ENCODE assay signal across 12 cellular contexts in the genomic region with DNA sequence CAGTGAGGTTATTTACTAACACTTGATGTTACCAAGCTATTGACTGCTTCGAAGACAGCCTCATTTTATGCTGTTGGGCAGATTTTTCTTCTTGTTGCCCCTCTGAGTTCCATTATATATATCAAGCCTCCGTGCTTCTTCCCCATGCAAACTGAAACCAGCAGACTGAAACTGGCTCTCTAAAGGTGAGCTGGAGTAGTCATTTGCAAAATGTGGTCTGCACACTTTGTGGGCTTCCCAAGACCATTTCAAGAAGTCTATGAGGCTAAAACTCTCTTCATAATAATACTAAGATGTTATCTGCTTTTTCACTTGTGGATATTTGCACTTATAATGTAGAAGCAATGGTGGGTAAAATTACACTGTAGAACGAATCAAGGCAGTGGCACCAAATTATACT. TPM values are rescaled to one million over a fixed set of nuclear protein-coding genes. Genes with fewer than 3 reads are reported as not detected.
DNase-seq lines count a peak whose midpoint lies in the region; ATAC-seq lines count a peak whose summit lies in the region.
"Had no signal": no experiment of that assay in that cellular context is flagged by ENCODE, and none has a peak within 500 bp of the region (broad histone marks: within the 10 kb centered on the region; RNA-seq: fewer than 3 reads in every experiment).

No MANE protein-coding gene starts in this region.

- no peak overlapping the region for H3K4me3 Mint-ChIP-seq in stimulated activated memory B cell treated with anti-CD40 and anti-IgM and Interleukin-4, amounts not matched to agents 10 μg/mL and 1 μg/mL and 100 μg/mL, for 72 hours
- H3K4me3 Mint-ChIP-seq: activated T-cell treated with anti-CD3 and anti-CD28 coated beads, Interleukin-2, amount 50 U/mL, for 24 hours had no signal

- no peak overlapping the region for H3K27ac Mint-ChIP-seq in stimulated activated memory B cell treated with anti-CD40 and anti-IgM and Interleukin-4, amounts not matched to agents 10 μg/mL and 1 μg/mL and 100 μg/mL, for 72 hours
- H3K27ac Mint-ChIP-seq: activated T-cell treated with anti-CD3 and anti-CD28 coated beads, Interleukin-2, amount 50 U/mL, for 24 hours had no signal

- peaks cover 5% of the 10 kb centered on the region for H3K4me1 Mint-ChIP-seq in stimulated activated memory B cell treated with anti-CD40 and anti-IgM and Interleukin-4, amounts not matched to agents 10 μg/mL and 1 μg/mL and 100 μg/mL, for 72 hours

- H3K36me3 Mint-ChIP-seq in stimulated activated memory B cell treated with anti-CD40 and anti-IgM and Interleukin-4, amounts not matched to agents 10 μg/mL and 1 μg/mL and 100 μg/mL, for 72 hours: peaks cover 58% of the 10 kb centered on the region

- ATAC-seq in GM18909 (IDR thresholded peaks at IDR 0.05; ENCODE audit: poor library complexity, unreplicated experiment): peak; percentile 85
- ATAC-seq in GM21529 (IDR thresholded peaks at IDR 0.05; ENCODE audit: unreplicated experiment): peak; percentile 99
- ATAC-seq in HG03097 (IDR thresholded peaks at IDR 0.05; ENCODE audit: low FRiP score, unreplicated experiment): peak; percentile 83
- peak; percentile 84 for ATAC-seq in stimulated activated memory B cell treated with anti-CD40 and anti-IgM and Interleukin-4, amounts not matched to agents 10 μg/mL and 1 μg/mL and 100 μg/mL, for 72 hours

- H3K27me3 Mint-ChIP-seq in stimulated activated memory B cell treated with anti-CD40 and anti-IgM and Interleukin-4, amounts not matched to agents 10 μg/mL and 1 μg/mL and 100 μg/mL, for 72 hours: no peaks in the 10 kb centered on the region
- H3K27me3 Mint-ChIP-seq: activated T-cell treated with anti-CD3 and anti-CD28 coated beads, Interleukin-2, amount 50 U/mL, for 24 hours had no signal

- DNase-seq in activated CD4-positive, alpha-beta T cell treated with anti-CD3 and anti-CD28 coated beads for 1 hour: no peak
- DNase-seq in mesenteric fat pad (ENCODE audit: low spot score): no peak
- no peak for DNase-seq in C1 segment of cervical spinal cord (lab: John Stamatoyannopoulos, UW)
- DNase-seq: activated T-cell treated with anti-CD3 and anti-CD28 coated beads, Interleukin-2, amount 50 U/mL, for 24 hours; NCI-H2081; PC-9; T1000; tibial artery had no signal

- no peaks in the 10 kb centered on the region for H3K9me3 Mint-ChIP-seq in stimulated activated memory B cell treated with anti-CD40 and anti-IgM and Interleukin-4, amounts not matched to agents 10 μg/mL and 1 μg/mL and 100 μg/mL, for 72 hours
- H3K9me3 Mint-ChIP-seq: activated T-cell treated with anti-CD3 and anti-CD28 coated beads, Interleukin-2, amount 50 U/mL, for 24 hours had no signal

RNA-seq across cellular contexts. Expression of gene SLC36A1, which starts 13.9 kb away (rescaled TPM):
- total RNA-seq in mesenteric fat pad: 23.3 TPM
